In genomic region chr17:1829189-1829578, GRCh38 we compare ENCODE assay signal across 8 cellular contexts. TPM values are rescaled to one million over a fixed set of nuclear protein-coding genes. Genes with fewer than 3 reads are reported as not detected.
DNase-seq lines count a peak whose midpoint lies in the region; ATAC-seq lines count a peak whose summit lies in the region.

No MANE protein-coding gene starts in this region.

- peak overlapping the region; percentile 92 for H3K4me3 Mint-ChIP-seq in activated naive CD8-positive, alpha-beta T cell treated with anti-CD3 and anti-CD28 coated beads, Interleukin-2, amount 10 ng/mL, durations not matched to agents 7 days and 5 days
- H3K4me3 Mint-ChIP-seq in stimulated activated effector memory CD8-positive, alpha-beta T cell treated with anti-CD3 and anti-CD28 coated beads, Interleukin-12 subunit alpha, Interleukin-12 subunit beta, amount 100 ng/mL, for 72 hours: peak overlapping the region; percentile 83

- peak overlapping the region; percentile 81 for H3K9ac ChIP-seq in iPS-20b (ENCODE audit: low read depth, low read length)

- POLR2A ChIA-PET in activated naive CD8-positive, alpha-beta T cell treated with anti-CD3 and anti-CD28 coated beads, Interleukin-2, amount 10 ng/mL, durations not matched to agents 7 days and 5 days (lab: Charles Lee): interaction anchor here (0.6 to 3.0 kb wide), 13 partner anchors 11 to 1077 kb away, joined by 3 to 20 read pairs (median 4); partner anchors contain the start of gene RILP

- H3K27me3 Mint-ChIP-seq in activated naive CD8-positive, alpha-beta T cell treated with anti-CD3 and anti-CD28 coated beads, Interleukin-2, amount 10 ng/mL, durations not matched to agents 7 days and 5 days: no peaks in the 10 kb centered on the region

- DNase-seq in NCI-H82 (lab: John Stamatoyannopoulos, UW): peak; percentile 62
- no peak for DNase-seq in NCI-H82 treated with DMSO at 0.1 percent for 48 hours (lab: John Stamatoyannopoulos, UW; ENCODE audit: unreplicated experiment)
- DNase-seq in HPDE6-E6E7 (ENCODE audit: extremely low spot score): peak; percentile 8
- DNase-seq in activated naive CD8-positive, alpha-beta T cell treated with anti-CD3 and anti-CD28 coated beads, Interleukin-2, amount 10 ng/mL, durations not matched to agents 7 days and 5 days: no peak
- no peak for DNase-seq in stimulated activated effector memory CD8-positive, alpha-beta T cell treated with anti-CD3 and anti-CD28 coated beads, Interleukin-12 subunit alpha, Interleukin-12 subunit beta, amount 100 ng/mL, for 72 hours (ENCODE audit: low spot score in 2 of 2)

- peak overlapping the region; percentile 92 for H3K4me3 ChIP-seq in iPS-20b (ENCODE audit: low read length)

- H3K9me3 ChIP-seq in iPS-20b (ENCODE audit: insufficient read depth, low read depth, low read length): no peaks in the 10 kb centered on the region

- peaks cover 46% of the 10 kb centered on the region for H3K4me1 Mint-ChIP-seq in activated naive CD8-positive, alpha-beta T cell treated with anti-CD3 and anti-CD28 coated beads, Interleukin-2, amount 10 ng/mL, durations not matched to agents 7 days and 5 days
- peaks cover 44% of the 10 kb centered on the region for H3K4me1 Mint-ChIP-seq in stimulated activated effector memory CD8-positive, alpha-beta T cell treated with anti-CD3 and anti-CD28 coated beads, Interleukin-12 subunit alpha, Interleukin-12 subunit beta, amount 100 ng/mL, for 72 hours

- peaks cover 3% of the 10 kb centered on the region; the same call in 1 of the 2 replicates for H3K4me1 ChIP-seq in iPS-20b (ENCODE audit: insufficient read depth, low read length)

- peak overlapping the region; percentile 44 for H3K27ac ChIP-seq in iPS-20b (ENCODE audit: low read length)

- ATAC-seq in activated naive CD8-positive, alpha-beta T cell treated with anti-CD3 and anti-CD28 coated beads, Interleukin-2, amount 10 ng/mL, durations not matched to agents 7 days and 5 days (ENCODE audit: low read depth): peak; percentile 4
- peak; percentile 4 for ATAC-seq in stimulated activated effector memory CD8-positive, alpha-beta T cell treated with anti-CD3 and anti-CD28 coated beads, Interleukin-12 subunit alpha, Interleukin-12 subunit beta, amount 100 ng/mL, for 72 hours
- ATAC-seq in GM18858 (IDR thresholded peaks at IDR 0.05; ENCODE audit: unreplicated experiment) (no peak), HG03432 (IDR thresholded peaks at IDR 0.05; ENCODE audit: unreplicated experiment) (no peak)

- peak overlapping the region; percentile 84 for H3K27ac Mint-ChIP-seq in activated naive CD8-positive, alpha-beta T cell treated with anti-CD3 and anti-CD28 coated beads, Interleukin-2, amount 10 ng/mL, durations not matched to agents 7 days and 5 days
- H3K27ac Mint-ChIP-seq in stimulated activated effector memory CD8-positive, alpha-beta T cell treated with anti-CD3 and anti-CD28 coated beads, Interleukin-12 subunit alpha, Interleukin-12 subunit beta, amount 100 ng/mL, for 72 hours: peak overlapping the region; percentile 60

- H3K36me3 ChIP-seq in iPS-20b (ENCODE audit: insufficient read depth, low read depth, low read length): peaks cover 37% of the 10 kb centered on the region

- H3K27me3 ChIP-seq in iPS-20b (ENCODE audit: insufficient read depth, low read length): no peaks in the 10 kb centered on the region

- H3K9me3 Mint-ChIP-seq in activated naive CD8-positive, alpha-beta T cell treated with anti-CD3 and anti-CD28 coated beads, Interleukin-2, amount 10 ng/mL, durations not matched to agents 7 days and 5 days: no peaks in the 10 kb centered on the region
- no peaks in the 10 kb centered on the region for H3K9me3 Mint-ChIP-seq in stimulated activated effector memory CD8-positive, alpha-beta T cell treated with anti-CD3 and anti-CD28 coated beads, Interleukin-12 subunit alpha, Interleukin-12 subunit beta, amount 100 ng/mL, for 72 hours

- peaks cover 33% of the 10 kb centered on the region for H3K36me3 Mint-ChIP-seq in activated naive CD8-positive, alpha-beta T cell treated with anti-CD3 and anti-CD28 coated beads, Interleukin-2, amount 10 ng/mL, durations not matched to agents 7 days and 5 days
- peaks cover 65% of the 10 kb centered on the region for H3K36me3 Mint-ChIP-seq in stimulated activated effector memory CD8-positive, alpha-beta T cell treated with anti-CD3 and anti-CD28 coated beads, Interleukin-12 subunit alpha, Interleukin-12 subunit beta, amount 100 ng/mL, for 72 hours

RNA-seq across cellular contexts. Expression of gene SMYD4, which starts 0.5 kb away (rescaled TPM):
- total RNA-seq in activated naive CD8-positive, alpha-beta T cell treated with anti-CD3 and anti-CD28 coated beads, Interleukin-2, amount 10 ng/mL, durations not matched to agents 7 days and 5 days: 10 to 100 TPM; 44.7 to 48.6 TPM

RNA-seq across cellular contexts. Expression of gene RPA1, which starts 0.6 kb away (rescaled TPM):
- total RNA-seq in activated naive CD8-positive, alpha-beta T cell treated with anti-CD3 and anti-CD28 coated beads, Interleukin-2, amount 10 ng/mL, durations not matched to agents 7 days and 5 days: 100 to 1,000 TPM; 245 to 252 TPM

Comparison
In these comparisons a context has a peak if more than half of its experiments do, and no peak if none do; other contexts are left out.
1. DNase-seq: peak in NCI-H82 (single experiment) and HPDE6-E6E7 (single experiment); none in NCI-H82 treated with DMSO at 0.1 percent for 48 hours (single experiment), activated naive CD8-positive, alpha-beta T cell treated with anti-CD3 and anti-CD28 coated beads, Interleukin-2, amount 10 ng/mL, durations not matched to agents 7 days and 5 days (single experiment) and stimulated activated effector memory CD8-positive, alpha-beta T cell treated with anti-CD3 and anti-CD28 coated beads, Interleukin-12 subunit alpha, Interleukin-12 subunit beta, amount 100 ng/mL, for 72 hours (0 of 2).
2. ATAC-seq: peak in activated naive CD8-positive, alpha-beta T cell treated with anti-CD3 and anti-CD28 coated beads, Interleukin-2, amount 10 ng/mL, durations not matched to agents 7 days and 5 days (single experiment) and stimulated activated effector memory CD8-positive, alpha-beta T cell treated with anti-CD3 and anti-CD28 coated beads, Interleukin-12 subunit alpha, Interleukin-12 subunit beta, amount 100 ng/mL, for 72 hours (single experiment); none in GM18858 (single experiment) and HG03432 (single experiment).